Comparison of ENCODE assay signal across 20 cellular contexts in genomic region chr2:188973650-188974049, GRCh38. TPM values are rescaled to one million over a fixed set of nuclear protein-coding genes. Genes with fewer than 3 reads are reported as not detected.
DNase-seq lines count a peak whose midpoint lies in the region; ATAC-seq and TF ChIP-seq lines count a peak whose summit lies in the region.
"Had no signal": no experiment of that assay in that cellular context is flagged by ENCODE, and none has a peak within 500 bp of the region (broad histone marks: within the 10 kb centered on the region; RNA-seq: fewer than 3 reads in every experiment).

No MANE protein-coding gene starts in this region.

- H3K4me1 ChIP-seq in tibial artery, result peaks cover 0 to 36% (median 1%) of the 10 kb centered on the region in 4 donors

- ATAC-seq in HG03432 (IDR thresholded peaks at IDR 0.05; ENCODE audit: unreplicated experiment), result no peak
- ATAC-seq: stimulated activated effector memory CD8-positive, alpha-beta T cell treated with anti-CD3 and anti-CD28 coated beads, Interleukin-12 subunit alpha, Interleukin-12 subunit beta, amount 100 ng/mL, for 72 hours had no signal

- TF ChIP-seq CTCF in HFFc6 (IDR thresholded peaks at IDR 0.05) (no peak), coronary artery (IDR thresholded peaks at IDR 0.05) (no peak), nephron (IDR thresholded peaks at IDR 0.05; ENCODE audit: unreplicated experiment in 3 of 3) (no peak), tibial artery (IDR thresholded peaks at IDR 0.05) (no peak), lower leg skin (IDR thresholded peaks at IDR 0.05) (no peak)

- H3K27ac Mint-ChIP-seq in HFFc6, result peak overlapping the region; percentile 85
- peak overlapping the region; percentile 99 to 100 (median 100) for H3K27ac Mint-ChIP-seq in nephron
- H3K27ac Mint-ChIP-seq: activated CD4-positive, alpha-beta T cell treated with anti-CD3 and anti-CD28 coated beads, Interleukin-2, amount 10 ng/mL, durations not matched to agents 7 days and 5 days; CD4-positive, alpha-beta T cell; stimulated activated effector memory CD8-positive, alpha-beta T cell treated with anti-CD3 and anti-CD28 coated beads, Interleukin-12 subunit alpha, Interleukin-12 subunit beta, amount 100 ng/mL, for 72 hours had no signal

- intact Hi-C loops in tibial artery (cut with DNase I; ENCODE audit: low total_unique reads), result loop anchor here (10.0 kb wide), 2 partner anchors 79 to 189 kb away; no protein-coding TSS in a partner anchor
- intact Hi-C loops in lower leg skin (cut with DNase I; ENCODE audit: low total_unique reads), result no loop called here
- intact Hi-C loops in head of caudate nucleus (cut with DNase I), result no loop called here

- H3K4me1 Mint-ChIP-seq in HFFc6 (ENCODE audit: low read depth) (peaks cover 81% of the 10 kb centered on the region), nephron (peaks cover 49% of the 10 kb centered on the region)
- H3K4me1 Mint-ChIP-seq: stimulated activated effector memory CD8-positive, alpha-beta T cell treated with anti-CD3 and anti-CD28 coated beads, Interleukin-12 subunit alpha, Interleukin-12 subunit beta, amount 100 ng/mL, for 72 hours had no signal

- no peaks in the 10 kb centered on the region for H3K9me3 ChIP-seq in tibial artery

- no peaks in the 10 kb centered on the region for H3K9me3 Mint-ChIP-seq in HFFc6
- no peaks in the 10 kb centered on the region for H3K9me3 Mint-ChIP-seq in nephron
- H3K9me3 Mint-ChIP-seq: activated CD4-positive, alpha-beta T cell treated with anti-CD3 and anti-CD28 coated beads, Interleukin-2, amount 10 ng/mL, durations not matched to agents 7 days and 5 days; CD4-positive, alpha-beta T cell; stimulated activated effector memory CD8-positive, alpha-beta T cell treated with anti-CD3 and anti-CD28 coated beads, Interleukin-12 subunit alpha, Interleukin-12 subunit beta, amount 100 ng/mL, for 72 hours had no signal

- 23 to 39% methylated on average over 3 of the region's 3 CpGs for WGBS in lower leg skin, 2 donors

- TF ChIP-seq POLR2A in lower leg skin (IDR thresholded peaks at IDR 0.05), result no peak

- no peak for DNase-seq in HFFc6
- no peak for DNase-seq in coronary artery (ENCODE audit: low spot score)
- DNase-seq in tibial artery, result no peak
- no peak for DNase-seq in lower leg skin (ENCODE audit: low spot score in 2 of 2)
- no peak for DNase-seq in head of caudate nucleus
- DNase-seq in caudate nucleus (lab: John Stamatoyannopoulos, UW), result no peak
- DNase-seq: activated CD4-positive, alpha-beta T cell treated with anti-CD3 and anti-CD28 coated beads, Interleukin-2, amount 10 ng/mL, durations not matched to agents 7 days and 5 days; CD4-positive, alpha-beta T cell; GF-D8; KBM-7; NCI-H1417 treated with DMSO at 0.1 percent for 48 hours; NCI-H510A treated with DMSO at 0.1 percent for 48 hours; PC-9; posterior cingulate gyrus; stimulated activated CD4-positive, alpha-beta T cell treated with anti-CD3 and anti-CD28 coated beads, Interleukin-4, amount 100 ng/mL, for 1 hour; T-helper 2 cell had no signal

- H3K27me3 Mint-ChIP-seq in HFFc6 (ENCODE audit: insufficient read depth) (no peaks in the 10 kb centered on the region; the same call in none of the 2 replicates), nephron (ENCODE audit: low read depth) (no peaks in the 10 kb centered on the region)
- H3K27me3 Mint-ChIP-seq: CD4-positive, alpha-beta T cell had no signal

- H3K4me3 Mint-ChIP-seq in HFFc6, result peak overlapping the region; percentile 98
- peak overlapping the region; percentile 92 to 97 (median 95) for H3K4me3 Mint-ChIP-seq in nephron
- H3K4me3 Mint-ChIP-seq: activated CD4-positive, alpha-beta T cell treated with anti-CD3 and anti-CD28 coated beads, Interleukin-2, amount 10 ng/mL, durations not matched to agents 7 days and 5 days; CD4-positive, alpha-beta T cell; stimulated activated effector memory CD8-positive, alpha-beta T cell treated with anti-CD3 and anti-CD28 coated beads, Interleukin-12 subunit alpha, Interleukin-12 subunit beta, amount 100 ng/mL, for 72 hours had no signal

- H3K27me3 ChIP-seq in tibial artery, result no peaks in the 10 kb centered on the region

- H3K27ac ChIP-seq in coronary artery, result peak overlapping the region; percentile 75 to 84
- H3K27ac ChIP-seq in tibial artery, result peak overlapping the region; percentile 90
- H3K27ac ChIP-seq in caudate nucleus (ENCODE audit: low read depth, low read length), result no peak overlapping the region
- H3K27ac ChIP-seq: PC-9 had no signal

- no peaks in the 10 kb centered on the region for H3K36me3 ChIP-seq in tibial artery

- H3K36me3 Mint-ChIP-seq in HFFc6 (ENCODE audit: low read depth) (peaks cover 7% of the 10 kb centered on the region; the same call in 1 of the 2 replicates), nephron (ENCODE audit: low read depth) (peaks cover 8% of the 10 kb centered on the region)
- H3K36me3 Mint-ChIP-seq: stimulated activated effector memory CD8-positive, alpha-beta T cell treated with anti-CD3 and anti-CD28 coated beads, Interleukin-12 subunit alpha, Interleukin-12 subunit beta, amount 100 ng/mL, for 72 hours had no signal

- peak overlapping the region; percentile 71 for H3K4me3 ChIP-seq in coronary artery
- H3K4me3 ChIP-seq in tibial artery, result peak overlapping the region; percentile 65 to 68
- no peak overlapping the region for H3K4me3 ChIP-seq in lower leg skin (ENCODE audit: low read depth, poor library complexity, severe bottlenecking)
- H3K4me3 ChIP-seq: lung, PC-9 had no signal

RNA-seq across cellular contexts. Expression of gene COL3A1, which starts 0.5 kb away (rescaled TPM):
- total RNA-seq in HFFc6 (2021; fragmentation: NEBNext Ultra II Directional; extraction: Animal tissue kit (Norgen Biotek cat#: 25700)), result 100 to 1,000 TPM; 348 to 594 (median 356) TPM
- total RNA-seq in lower leg skin, result 100 to 1,000 TPM in 1 of 4 donors, 10 to 100 TPM in 3; 16.7 to 142 (median 24.9) TPM
- total RNA-seq: activated CD4-positive, alpha-beta T cell treated with anti-CD3 and anti-CD28 coated beads, Interleukin-2, amount 10 ng/mL, durations not matched to agents 7 days and 5 days; CD4-positive, alpha-beta T cell; PC-9 had no signal
